Comparison of ENCODE assay signal across 8 cellular contexts in the genomic region with DNA sequence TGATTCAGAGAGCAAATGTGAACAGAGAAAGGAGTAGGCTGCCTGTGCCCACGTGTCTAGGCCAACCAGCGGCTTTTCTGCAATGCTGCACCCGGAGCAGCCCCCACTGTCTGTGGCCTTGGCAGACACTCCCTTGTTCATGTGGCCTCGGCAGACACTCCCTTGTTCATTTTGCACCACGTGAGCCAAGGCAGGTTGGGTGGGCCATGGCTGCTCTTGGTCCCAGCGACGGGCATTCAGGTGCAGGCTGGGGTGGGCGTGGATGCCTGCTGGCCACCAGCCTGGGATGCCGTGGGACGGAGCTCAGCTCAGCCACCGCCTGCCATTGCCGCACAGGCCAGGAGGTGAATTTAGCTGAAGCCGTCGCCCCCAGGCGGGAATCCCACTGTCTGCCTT.
DNase-seq lines count a peak whose midpoint lies in the region; ATAC-seq and TF ChIP-seq lines count a peak whose summit lies in the region.
"Not testable (repeated sequence)": the region's sequence is repeated elsewhere in the genome, so short reads cannot be mapped to it uniquely, and the experiment has no call there.

No MANE protein-coding gene starts in this region.

- H3K27ac ChIP-seq in CD4-positive, alpha-beta memory T cell (ENCODE audit: low read depth, low read length); naive thymus-derived CD4-positive, alpha-beta T cell (ENCODE audit: low read depth, low read length); upper lobe of right lung: not testable (repeated sequence)

- not testable (repeated sequence) for H3K36me3 ChIP-seq in CD4-positive, alpha-beta memory T cell (ENCODE audit: insufficient read depth, low read length); naive thymus-derived CD4-positive, alpha-beta T cell (ENCODE audit: control insufficient read depth in 2 of 3, insufficient read depth in 3 of 3, low read length in 3 of 3); upper lobe of right lung

- not testable (repeated sequence) for TF ChIP-seq CTCF in chondrocyte (IDR thresholded peaks at IDR 0.05); upper lobe of right lung (IDR thresholded peaks at IDR 0.05)

- CTCF ChIA-PET in CD4-positive, alpha-beta memory T cell (lab: Charles Lee; ENCODE audit: partially characterized antibody); naive thymus-derived CD4-positive, alpha-beta T cell (lab: Charles Lee): not testable (repeated sequence)

- H3K4me1 ChIP-seq in CD4-positive, alpha-beta memory T cell (ENCODE audit: insufficient read depth, low read length), result peaks cover 21% of the 10 kb centered on the region
- peaks cover 18 to 20% of the 10 kb centered on the region in 2 donors for H3K4me1 ChIP-seq in naive thymus-derived CD4-positive, alpha-beta T cell (ENCODE audit: control insufficient read depth in 2 of 2, insufficient read depth in 2 of 2, low read length in 2 of 2)
- not testable (repeated sequence) for H3K4me1 ChIP-seq in upper lobe of right lung

- H3K27ac Mint-ChIP-seq in CD4-positive, alpha-beta memory T cell, result peak overlapping the region in 5 of 7 donors; percentile 42 to 92 (median 59)
- peak overlapping the region; percentile 97 for H3K27ac Mint-ChIP-seq in T-helper 17 cell
- not testable (repeated sequence) for H3K27ac Mint-ChIP-seq in chondrocyte (ENCODE audit: unreplicated experiment)
- H3K27ac Mint-ChIP-seq in naive thymus-derived CD4-positive, alpha-beta T cell, result peak overlapping the region in 5 of 9 donors; percentile 14 to 84 (median 76)

- H3K9me3 Mint-ChIP-seq in CD4-positive, alpha-beta memory T cell; chondrocyte (ENCODE audit: low read depth); naive thymus-derived CD4-positive, alpha-beta T cell: not testable (repeated sequence)

- intact Hi-C loops in CD4-positive, alpha-beta memory T cell (cut with micrococcal nuclease); Right ventricle myocardium superior (cut with DNase I); naive thymus-derived CD4-positive, alpha-beta T cell (cut with micrococcal nuclease); posterior vena cava (cut with DNase I); upper lobe of right lung (cut with DNase I): not testable (repeated sequence)

- ATAC-seq in T-helper 17 cell; Right ventricle myocardium superior (ENCODE audit: poor library complexity); naive thymus-derived CD4-positive, alpha-beta T cell: not testable (repeated sequence)
- peak; percentile 31 for ATAC-seq in upper lobe of right lung

- H3K27me3 ChIP-seq in CD4-positive, alpha-beta memory T cell (ENCODE audit: insufficient read depth, low read length); naive thymus-derived CD4-positive, alpha-beta T cell (ENCODE audit: control insufficient read depth in 2 of 2, insufficient read depth in 2 of 2, low read length in 2 of 2); upper lobe of right lung: not testable (repeated sequence)

- DNase-seq in CD4-positive, alpha-beta memory T cell; T-helper 17 cell; naive thymus-derived CD4-positive, alpha-beta T cell: not testable (repeated sequence)
- DNase-seq in chondrocyte (ENCODE audit: low spot score) (peak; percentile 36), Right ventricle myocardium superior (peak; percentile 30), left kidney (ENCODE audit: low read depth, low spot score) (peak; percentile 47), posterior vena cava (ENCODE audit: low spot score) (peak; percentile 64), upper lobe of right lung (peak; percentile 60)

- H3K9me3 ChIP-seq in CD4-positive, alpha-beta memory T cell (ENCODE audit: control insufficient read depth in 1 of 2, low read length in 2 of 2); T-helper 17 cell (ENCODE audit: control insufficient read depth, low read length, poor library complexity, severe bottlenecking); naive thymus-derived CD4-positive, alpha-beta T cell (ENCODE audit: control insufficient read depth in 2 of 3, low read length in 3 of 3); upper lobe of right lung: not testable (repeated sequence)

- H3K4me1 Mint-ChIP-seq in CD4-positive, alpha-beta memory T cell, result peaks cover 12 to 34% (median 24%) of the 10 kb centered on the region in 4 donors
- peaks cover 20% of the 10 kb centered on the region for H3K4me1 Mint-ChIP-seq in T-helper 17 cell
- H3K4me1 Mint-ChIP-seq in chondrocyte (ENCODE audit: low read depth), result not testable (repeated sequence)
- H3K4me1 Mint-ChIP-seq in naive thymus-derived CD4-positive, alpha-beta T cell, result peaks cover 19 to 42% (median 26%) of the 10 kb centered on the region in 7 donors

- H3K36me3 Mint-ChIP-seq in CD4-positive, alpha-beta memory T cell, result peaks cover 20 to 22% of the 10 kb centered on the region in 2 donors
- not testable (repeated sequence) for H3K36me3 Mint-ChIP-seq in T-helper 17 cell (ENCODE audit: low read depth); chondrocyte (ENCODE audit: low read depth)
- peaks cover 5 to 17% (median 11%) of the 10 kb centered on the region in 5 donors for H3K36me3 Mint-ChIP-seq in naive thymus-derived CD4-positive, alpha-beta T cell

- H3K4me3 ChIP-seq in CD4-positive, alpha-beta memory T cell (ENCODE audit: low read length in 2 of 2); naive thymus-derived CD4-positive, alpha-beta T cell (ENCODE audit: low read length); upper lobe of right lung: not testable (repeated sequence)

- POLR2A ChIA-PET in CD4-positive, alpha-beta memory T cell (lab: Charles Lee; ENCODE audit: partially characterized antibody); naive thymus-derived CD4-positive, alpha-beta T cell (lab: Charles Lee): not testable (repeated sequence)

- H3K4me3 Mint-ChIP-seq in CD4-positive, alpha-beta memory T cell; T-helper 17 cell; chondrocyte (ENCODE audit: unreplicated experiment); naive thymus-derived CD4-positive, alpha-beta T cell: not testable (repeated sequence)

- not testable (repeated sequence) for H3K27me3 Mint-ChIP-seq in CD4-positive, alpha-beta memory T cell; T-helper 17 cell; chondrocyte (ENCODE audit: low read depth); naive thymus-derived CD4-positive, alpha-beta T cell
